In the genomic region with DNA sequence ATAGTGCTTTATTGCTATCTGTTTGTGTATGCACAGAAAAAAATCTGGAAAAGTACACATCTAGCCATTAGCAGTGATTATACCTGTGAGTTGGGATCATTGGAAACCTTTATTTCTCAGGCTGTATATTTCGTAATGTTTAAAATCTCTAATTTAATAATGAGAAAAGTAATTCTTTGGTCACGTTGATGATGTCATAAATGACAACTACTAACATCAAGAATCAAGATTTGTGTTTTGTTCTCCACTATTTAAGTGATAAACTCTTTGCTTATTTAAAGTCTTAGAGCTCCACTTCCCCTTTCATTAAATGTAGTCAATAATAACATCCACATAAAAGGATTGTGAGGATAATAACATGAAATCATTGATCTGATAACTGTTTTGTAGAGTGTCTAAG, we compare ENCODE assay signal across 33 cellular contexts.
"Had no signal": no experiment of that assay in that cellular context is flagged by ENCODE, and none has a peak within 500 bp of the region (broad histone marks: within the 10 kb centered on the region; RNA-seq: fewer than 3 reads in every experiment).

No MANE protein-coding gene starts in this region.

- DNase-seq: Karpas-422, Kasumi-1, MG63, MM.1S, MV-4-11, NCI-H1048, NCI-H1092, NCI-H1092 treated with DMSO at 0.1 percent for 48 hours, NCI-H1105, NCI-H1417, NCI-H1417 treated with DMSO at 0.1 percent for 48 hours, NCI-H1436, NCI-H1436 treated with DMSO at 0.1 percent for 48 hours, NCI-H146, NCI-H1694, NCI-H1694 treated with DMSO at 0.1 percent for 48 hours, NCI-H187, NCI-H187 treated with DMSO at 0.1 percent for 48 hours, NCI-H1930, NCI-H2029, NCI-H2029 treated with DMSO at 0.1 percent for 48 hours, NCI-H2081, NCI-H2081 treated with DMSO at 0.1 percent for 48 hours, NCI-H2107, NCI-H2171, NCI-H2171 treated with DMSO at 0.1 percent for 48 hours, NCI-H2227 treated with DMSO at 0.1 percent for 48 hours, NCI-H226, NCI-H345, NCI-H446, NCI-H446 treated with DMSO at 0.1 percent for 48 hours, NCI-H510A, NCI-H510A treated with DMSO at 0.1 percent for 48 hours had no signal

- H3K4me3 ChIP-seq: MG63 had no signal

- H3K27me3 ChIP-seq: MG63 had no signal

- H3K36me3 ChIP-seq: MG63 had no signal

- H3K9me3 ChIP-seq: MG63 had no signal
